Comparison of ENCODE assay signal across 8 cellular contexts in the genomic region with DNA sequence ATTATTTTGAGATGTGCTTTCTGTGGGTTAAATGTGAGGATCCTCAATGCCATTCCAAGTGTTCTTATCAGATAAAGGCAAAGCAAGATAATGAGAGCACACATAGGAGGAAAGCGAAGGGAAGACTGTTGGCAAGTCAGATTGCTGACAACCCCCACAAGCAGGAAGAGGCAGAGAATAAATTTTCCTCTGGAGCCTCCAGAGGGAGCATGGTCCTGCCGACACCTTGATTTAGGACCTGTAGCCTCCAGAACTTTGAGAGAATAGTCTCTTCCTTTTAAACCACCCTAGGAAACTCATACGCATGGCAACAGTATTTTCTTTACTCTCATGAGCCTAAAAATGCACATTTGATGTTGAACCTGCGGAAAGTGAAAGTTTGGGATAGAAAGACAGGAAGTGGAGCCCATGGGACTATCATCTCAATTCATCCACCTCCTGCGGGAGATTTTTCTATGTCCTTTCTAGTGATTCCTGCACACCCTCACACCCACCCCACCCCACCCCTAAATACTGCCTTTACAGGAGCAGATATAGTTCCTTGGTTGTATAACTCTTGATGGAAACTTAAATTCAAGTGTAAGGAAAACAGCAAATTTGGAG.
DNase-seq lines count a peak whose midpoint lies in the region; ATAC-seq and TF ChIP-seq lines count a peak whose summit lies in the region.

No MANE protein-coding gene starts in this region.

- no peak overlapping the region for H3K4me3 Mint-ChIP-seq in naive thymus-derived CD4-positive, alpha-beta T cell

- peaks cover 0 to 8% (median 0%) of the 10 kb centered on the region in 11 donors for H3K9me3 Mint-ChIP-seq in naive thymus-derived CD4-positive, alpha-beta T cell

- H2AFZ ChIP-seq in Karpas-422 (ENCODE audit: low read length) (no peak overlapping the region), mammary epithelial cell (ENCODE audit: low read depth, low read length) (peak overlapping the region; percentile 57)

- 0 out of 2 replicates have a peak overlapping the region, but pooled peaks have one; percentile 53 for H3K9ac ChIP-seq in Karpas-422 (ENCODE audit: low read length)
- no peak overlapping the region for H3K9ac ChIP-seq in mammary epithelial cell (ENCODE audit: insufficient read depth, low read length)
- H3K9ac ChIP-seq in liver (ENCODE audit: low read depth in 1 of 2, low read length in 2 of 2) = peak overlapping the region in 1 of 2 donors; percentile 67

- H3K9me3 ChIP-seq in Karpas-422 (ENCODE audit: low read length) (no peaks in the 10 kb centered on the region), mammary epithelial cell (replicated peaks; ENCODE audit: insufficient read depth, low read length) (no peaks in the 10 kb centered on the region), liver (ENCODE audit: control insufficient read depth in 4 of 4, low read length in 3 of 4) (no peaks in the 10 kb centered on the region)
- no peaks in the 10 kb centered on the region for H3K9me3 ChIP-seq in naive thymus-derived CD4-positive, alpha-beta T cell (ENCODE audit: control insufficient read depth in 2 of 3, low read length in 3 of 3)

- BruUV-seq in mammary epithelial cell (replicated peaks; lab: Mats Ljungman, UMichigan) = no TSS peak

- TF ChIP-seq RAD21 in liver (IDR thresholded peaks at IDR 0.05) = peak; percentile 90 to 93

- no peak for ATAC-seq in naive thymus-derived CD4-positive, alpha-beta T cell
- ATAC-seq in HG03025 (IDR thresholded peaks at IDR 0.05; ENCODE audit: low FRiP score, unreplicated experiment) (no peak), GM19023 (IDR thresholded peaks at IDR 0.05; ENCODE audit: unreplicated experiment) (no peak), GM21529 (IDR thresholded peaks at IDR 0.05; ENCODE audit: unreplicated experiment) (no peak)

- intact Hi-C loops in mammary epithelial cell (cut with micrococcal nuclease) = loop anchor here (2.0 to 5.0 kb wide), 2 partner anchors 240 to 918 kb away; no protein-coding TSS in a partner anchor
- intact Hi-C loops in naive thymus-derived CD4-positive, alpha-beta T cell (cut with micrococcal nuclease) = no loop called here

- CTCF ChIA-PET in AG04449 (lab: Yijun Ruan, JAX) = no interaction called here
- CTCF ChIA-PET in mammary epithelial cell (lab: Charles Lee; ENCODE audit: low non-redundant PET) = no interaction called here
- CTCF ChIA-PET in naive thymus-derived CD4-positive, alpha-beta T cell (lab: Charles Lee) = no interaction called here

- H3K27ac Mint-ChIP-seq in naive thymus-derived CD4-positive, alpha-beta T cell = no peak overlapping the region

- H3K79me2 ChIP-seq in Karpas-422 (ENCODE audit: low read length) (no peaks in the 10 kb centered on the region), mammary epithelial cell (ENCODE audit: insufficient read depth, low read length) (no peaks in the 10 kb centered on the region)

- peaks cover 0 to 16% (median 3%) of the 10 kb centered on the region in 5 donors for H3K36me3 Mint-ChIP-seq in naive thymus-derived CD4-positive, alpha-beta T cell

- peaks cover 0 to 14% (median 3%) of the 10 kb centered on the region in 7 donors for H3K4me1 Mint-ChIP-seq in naive thymus-derived CD4-positive, alpha-beta T cell

- POLR2A ChIA-PET in AG04449 (lab: Yijun Ruan, JAX) = no interaction called here
- POLR2A ChIA-PET in naive thymus-derived CD4-positive, alpha-beta T cell (lab: Charles Lee) = no interaction called here

- H3K4me2 ChIP-seq in Karpas-422 (ENCODE audit: low read depth, low read length, poor library complexity, severe bottlenecking) (peak overlapping the region; percentile 68), mammary epithelial cell (ENCODE audit: insufficient read depth, low read depth, low read length) (no peak overlapping the region)

- H3K4me3 ChIP-seq in AG04449 (ENCODE audit: low read depth, low read length) (no peak overlapping the region), Karpas-422 (ENCODE audit: low read length) (peak overlapping the region; percentile 46; the same call in 1 of the 2 replicates), mammary epithelial cell (replicated peaks in 1 of 3; ENCODE audit: insufficient read depth in 1 of 3, low read depth in 2 of 3, low read length in 3 of 3) (no peak overlapping the region), liver (ENCODE audit: low read depth in 1 of 3, low read length in 3 of 3) (peak overlapping the region in 2 of 3 donors; percentile 3 to 44)
- no peak overlapping the region for H3K4me3 ChIP-seq in naive thymus-derived CD4-positive, alpha-beta T cell (ENCODE audit: low read length)

- dilution Hi-C loops in mammary epithelial cell (cut with HindIII; ENCODE audit: low sequenced_read_pairs) = no loop called here

- peaks cover 68% of the 10 kb centered on the region for H3K4me1 ChIP-seq in Karpas-422 (ENCODE audit: low read length)
- peaks cover 11% of the 10 kb centered on the region for H3K4me1 ChIP-seq in mammary epithelial cell (ENCODE audit: insufficient read depth, low read length)
- H3K4me1 ChIP-seq in liver (ENCODE audit: control insufficient read depth in 4 of 4, insufficient read depth in 4 of 4, low read length in 3 of 4) = peaks cover 3 to 25% (median 16%) of the 10 kb centered on the region in 4 donors
- H3K4me1 ChIP-seq in naive thymus-derived CD4-positive, alpha-beta T cell (ENCODE audit: control insufficient read depth in 2 of 2, insufficient read depth in 2 of 2, low read length in 2 of 2) = no peaks in the 10 kb centered on the region

- no peak for DNase-seq in AG04449 (ENCODE audit: low read depth, low spot score)
- no peak for DNase-seq in Karpas-422
- DNase-seq in mammary epithelial cell = peak; percentile 48
- no peak for DNase-seq in naive thymus-derived CD4-positive, alpha-beta T cell

- in situ Hi-C loops in mammary epithelial cell (cut with MboI; ENCODE audit: low sequenced_read_pairs in 2 of 2) = loop anchor here (25.0 kb wide), 1 partner anchor 925 kb away; no protein-coding TSS in a partner anchor

- H4K20me1 ChIP-seq in Karpas-422 (ENCODE audit: insufficient read depth, low read depth, low read length) = no peaks in the 10 kb centered on the region
- no peaks in the 10 kb centered on the region for H4K20me1 ChIP-seq in mammary epithelial cell (ENCODE audit: insufficient read depth, low read length)

- H3K27me3 Mint-ChIP-seq in naive thymus-derived CD4-positive, alpha-beta T cell = peaks cover 0 to 5% (median 0%) of the 10 kb centered on the region in 5 donors

- no peaks in the 10 kb centered on the region for H3K9me2 ChIP-seq in Karpas-422 (replicated peaks; ENCODE audit: insufficient read depth, low read length)

- H3K27ac ChIP-seq in Karpas-422 (ENCODE audit: low read length) = peak overlapping the region; percentile 88
- no peak overlapping the region for H3K27ac ChIP-seq in mammary epithelial cell (ENCODE audit: insufficient read depth, low read depth, low read length)
- peak overlapping the region; percentile 70 to 72 for H3K27ac ChIP-seq in liver (ENCODE audit: low read depth in 1 of 2, low read length in 2 of 2)
- no peak overlapping the region for H3K27ac ChIP-seq in naive thymus-derived CD4-positive, alpha-beta T cell (ENCODE audit: low read depth, low read length)

- H3K36me3 ChIP-seq in Karpas-422 (ENCODE audit: insufficient read depth, low read length) (no peaks in the 10 kb centered on the region), mammary epithelial cell (ENCODE audit: insufficient read depth, low read length) (no peaks in the 10 kb centered on the region), liver (ENCODE audit: control insufficient read depth in 4 of 4, insufficient read depth in 3 of 4, low read depth in 1 of 4, low read length in 3 of 4) (no peaks in the 10 kb centered on the region)
- H3K36me3 ChIP-seq in naive thymus-derived CD4-positive, alpha-beta T cell (ENCODE audit: control insufficient read depth in 2 of 3, insufficient read depth in 3 of 3, low read length in 3 of 3) = no peaks in the 10 kb centered on the region

- WGBS in mammary epithelial cell (ENCODE audit: low coverage, missing lambda C conversion rate) = 10% methylated on average over 3 of the region's 5 CpGs
- WGBS in liver = 31% methylated on average over 5 of the region's 5 CpGs

- TF ChIP-seq CTCF in AG04449 (IDR thresholded peaks at IDR 0.05; ENCODE audit: insufficient read depth, low read length, missing control alignments) (peak; percentile 50), mammary epithelial cell (conservative IDR thresholded peaks at IDR 0.05 in 1 of 2, IDR thresholded peaks at IDR 0.05 in 1 of 2; ENCODE audit: extremely low read depth in 1 of 2, insufficient read depth in 1 of 2, low read depth in 1 of 2, low read length in 2 of 2) (peak; percentile 40 to 58), liver (IDR thresholded peaks at IDR 0.05; ENCODE audit: low read depth, low read length, missing input control) (peak; percentile 68)

- H3K27me3 ChIP-seq in Karpas-422 (ENCODE audit: low read length) (no peaks in the 10 kb centered on the region), mammary epithelial cell (ENCODE audit: insufficient read depth, low read length) (no peaks in the 10 kb centered on the region), liver (ENCODE audit: control insufficient read depth in 4 of 4, insufficient read depth in 4 of 4, low read length in 3 of 4) (no peaks in the 10 kb centered on the region)
- no peaks in the 10 kb centered on the region for H3K27me3 ChIP-seq in naive thymus-derived CD4-positive, alpha-beta T cell (ENCODE audit: control insufficient read depth in 2 of 2, insufficient read depth in 2 of 2, low read length in 2 of 2)

TF ChIP-seq in liver, 16 proteins besides CTCF, POLR2A, EP300 and RAD21:
- no peak for TF ChIP-seq NR2F2 (IDR thresholded peaks at IDR 0.05)
- peak in 1 of 2 donors; percentile 20 for TF ChIP-seq HNF4A (conservative IDR thresholded peaks at IDR 0.05)

Comparison
In these comparisons a context has a peak if more than half of its experiments do, and no peak if none do; other contexts are left out.
1. H3K4me3 ChIP-seq: peak in Karpas-422 (single experiment) and liver (2 of 3); none in AG04449 (single experiment), mammary epithelial cell (0 of 3) and naive thymus-derived CD4-positive, alpha-beta T cell (single experiment).
2. H3K27ac ChIP-seq: peak in Karpas-422 (single experiment) and liver (2 of 2); none in mammary epithelial cell (single experiment) and naive thymus-derived CD4-positive, alpha-beta T cell (single experiment).
3. Peak in every context shown above with its lines, with median percentiles within 50 percentile points of each other: CTCF ChIP-seq.